In genomic region chr16:74699666-74700065, GRCh38 we compare ENCODE assay signal across 8 cellular contexts. TPM values are rescaled to one million over a fixed set of nuclear protein-coding genes. Genes with fewer than 3 reads are reported as not detected.
DNase-seq lines count a peak whose midpoint lies in the region; ATAC-seq and TF ChIP-seq lines count a peak whose summit lies in the region.

No MANE protein-coding gene starts in this region.

- WGBS in psoas muscle, 3 donors = 65 to 80% (median 76%) methylated on average over 4 of the region's 4 CpGs

- H3K27ac Mint-ChIP-seq in Calu3 (ENCODE audit: unreplicated experiment) = peak overlapping the region; percentile 99

- H3K36me3 ChIP-seq in OCI-LY3 (replicated peaks; ENCODE audit: low read depth, low read length) (no peaks in the 10 kb centered on the region), psoas muscle (ENCODE audit: insufficient read depth in 1 of 2, low read depth in 1 of 2) (no peaks in the 10 kb centered on the region)
- no peaks in the 10 kb centered on the region for H3K36me3 ChIP-seq in effector memory CD4-positive, alpha-beta T cell (ENCODE audit: control insufficient read depth, insufficient read depth, low read length)

- peak overlapping the region; percentile 69; the same call in 1 of the 2 replicates for H3K9ac ChIP-seq in OCI-LY3 (ENCODE audit: low read length)

- H3K4me3 ChIP-seq in OCI-LY3 (ENCODE audit: low read length) (peak overlapping the region; percentile 86), psoas muscle (peak overlapping the region; percentile 74)
- H3K4me3 ChIP-seq in effector memory CD4-positive, alpha-beta T cell (ENCODE audit: insufficient read depth, low read depth, low read length, poor library complexity, severe bottlenecking) = peak overlapping the region; percentile 90

- no peaks in the 10 kb centered on the region for H4K20me1 ChIP-seq in OCI-LY3 (ENCODE audit: insufficient read depth, low read length)

- TF ChIP-seq CTCF in Calu3 (IDR thresholded peaks at IDR 0.05; ENCODE audit: unreplicated experiment) = no peak
- no peak for TF ChIP-seq CTCF in OCI-LY3 (IDR thresholded peaks at IDR 0.05; ENCODE audit: low read depth, low read length)
- TF ChIP-seq CTCF in psoas muscle (IDR thresholded peaks at IDR 0.05) = no peak

- H3K4me1 Mint-ChIP-seq in Calu3 (ENCODE audit: low read depth, unreplicated experiment) = peaks cover 37% of the 10 kb centered on the region

- H3K27me3 ChIP-seq in OCI-LY3 (ENCODE audit: low read depth, low read length) = no peaks in the 10 kb centered on the region
- H3K27me3 ChIP-seq in effector memory CD4-positive, alpha-beta T cell (replicated peaks; ENCODE audit: control insufficient read depth, insufficient read depth, low read length, poor library complexity, severe bottlenecking) = no peaks in the 10 kb centered on the region
- H3K27me3 ChIP-seq in psoas muscle (ENCODE audit: insufficient read depth in 3 of 3, low read length in 2 of 3) = peaks cover 0 to 3% (median 0%) of the 10 kb centered on the region in 3 donors

- H3K4me3 Mint-ChIP-seq in Calu3 (ENCODE audit: low read depth, unreplicated experiment) = peak overlapping the region; percentile 91

- no peak overlapping the region for H2AFZ ChIP-seq in OCI-LY3 (ENCODE audit: low read depth, low read length)

- DNase-seq in Calu3 = no peak
- DNase-seq in effector memory CD4-positive, alpha-beta T cell = no peak
- no peak for DNase-seq in psoas muscle
- no peak for DNase-seq in NCI-H526 treated with DMSO at 0.1 percent for 48 hours (lab: John Stamatoyannopoulos, UW)
- DNase-seq in NCI-H2107 (lab: John Stamatoyannopoulos, UW) = no peak
- DNase-seq in NCI-H526 (lab: John Stamatoyannopoulos, UW) = no peak

- no peaks in the 10 kb centered on the region for H3K79me2 ChIP-seq in OCI-LY3 (ENCODE audit: low read length)

- intact Hi-C loops in Calu3 (cut with micrococcal nuclease; ENCODE audit: unreplicated experiment) (no loop called here), psoas muscle (cut with DNase I) (no loop called here)

- no peaks in the 10 kb centered on the region for H3K27me3 Mint-ChIP-seq in Calu3 (ENCODE audit: unreplicated experiment)

- H3K9me3 ChIP-seq in OCI-LY3 (ENCODE audit: insufficient read depth, low read length) (no peaks in the 10 kb centered on the region), psoas muscle (no peaks in the 10 kb centered on the region)
- no peaks in the 10 kb centered on the region for H3K9me3 ChIP-seq in effector memory CD4-positive, alpha-beta T cell (ENCODE audit: control insufficient read depth, low read length)

- TSS peak; percentile 33 for BruUV-seq in Calu3 (replicated peaks; lab: Mats Ljungman, UMichigan)

- peak overlapping the region; percentile 99 for H3K4me2 ChIP-seq in OCI-LY3 (ENCODE audit: low read length)

- H3K4me1 ChIP-seq in OCI-LY3 (ENCODE audit: low read length) (peaks cover 35% of the 10 kb centered on the region), psoas muscle (no peaks in the 10 kb centered on the region)
- H3K4me1 ChIP-seq in effector memory CD4-positive, alpha-beta T cell (ENCODE audit: control insufficient read depth, insufficient read depth, low read length, poor library complexity, severe bottlenecking) = peaks cover 20% of the 10 kb centered on the region

- ATAC-seq in psoas muscle (no peak), GM19023 (IDR thresholded peaks at IDR 0.05; ENCODE audit: unreplicated experiment) (no peak)

- peaks cover 47% of the 10 kb centered on the region for H3K36me3 Mint-ChIP-seq in Calu3 (ENCODE audit: insufficient read depth, unreplicated experiment)

- CTCF ChIA-PET in Calu3 (lab: Charles Lee) = interaction anchor here (1.2 to 4.9 kb wide), 2 partner anchors 42 to 163 kb away, joined by 3 to 22 read pairs; no protein-coding TSS in a partner anchor

- no peak overlapping the region for H3K27ac ChIP-seq in OCI-LY3 (ENCODE audit: low read length)
- H3K27ac ChIP-seq in effector memory CD4-positive, alpha-beta T cell (ENCODE audit: insufficient read depth, low read length, poor library complexity, severe bottlenecking) = peak overlapping the region; percentile 76
- H3K27ac ChIP-seq in psoas muscle = no peak overlapping the region

- no peaks in the 10 kb centered on the region for H3K9me3 Mint-ChIP-seq in Calu3 (ENCODE audit: low read depth, unreplicated experiment)

RNA-seq across cellular contexts. Expression of gene MLKL, which starts 1.0 kb away (rescaled TPM):
- total RNA-seq in Calu3 (2022) (38.8 and 46.1 TPM in 2 replicates), psoas muscle (1 to 10 TPM; 1.9 to 2.8 (median 2.2) TPM)
- 1 to 10 TPM in 2 of 3 donors, under 1 TPM in 1; 0.56 to 3.4 (median 1.4) TPM for polyA plus RNA-seq in psoas muscle

RNA-seq across cellular contexts. Expression of gene RFWD3, which starts 33.0 kb away (rescaled TPM):
- total RNA-seq in Calu3 (2022) = 107 and 109 TPM in 2 replicates
- 1 to 10 TPM; 4.0 to 8.2 (median 7.2) TPM for total RNA-seq in psoas muscle
- 1 to 10 TPM; 2.6 to 3.9 (median 3.3) TPM for polyA plus RNA-seq in psoas muscle

Comparison
In these comparisons a context has a peak if more than half of its experiments do, and no peak if none do; other contexts are left out.
1. RNA of gene MLKL, which starts 1.0 kb away (total RNA-seq): 38.8 to 46.1 TPM in Calu3; 1.9 to 2.8 TPM in psoas muscle; every median in the first group is over 10 times any median in the second.
2. RNA of gene RFWD3, which starts 33.0 kb away (total RNA-seq): 107 to 109 TPM in Calu3; 4.0 to 8.2 TPM in psoas muscle; every median in the first group is over 10 times any median in the second.
3. Peak in every context shown above with its lines, with median percentiles within 50 percentile points of each other: H3K4me3 ChIP-seq.